ENCODE assay signal across 1 cellular context in genomic region chr17:42677921-42678781, GRCh38.
TF ChIP-seq lines count a peak whose summit lies in the region.

No MANE protein-coding gene starts in this region.

TF ChIP-seq in H1, 55 proteins besides CTCF, POLR2A, EP300 and RAD21:
- TF ChIP-seq CBX5 (IDR thresholded peaks at IDR 0.05; ENCODE audit: low read depth, low read length) (no peak), TEAD4 (IDR thresholded peaks at IDR 0.05; ENCODE audit: low read depth, low read length) (no peak), PHF8 (conservative IDR thresholded peaks at IDR 0.05; ENCODE audit: low read depth, low read length) (peak; percentile 66; the same call in 1 of the 2 replicates), SP1 (IDR thresholded peaks at IDR 0.05; ENCODE audit: low read depth, low read length) (peak; percentile 81), BCL11A (IDR thresholded peaks at IDR 0.05; ENCODE audit: low read depth in 2 of 2, low read length in 2 of 2) (no peak), TAF7 (optimal IDR thresholded peaks at IDR 0.05; ENCODE audit: borderline replicate concordance, low read depth, low read length) (peak; percentile 72), TAF1 (IDR thresholded peaks at IDR 0.05; ENCODE audit: low read depth, low read length) (peak; percentile 72), BACH1 (IDR thresholded peaks at IDR 0.05; ENCODE audit: low read length) (peak; percentile 91), SIN3A (conservative IDR thresholded peaks at IDR 0.05 in 1 of 2, IDR thresholded peaks at IDR 0.05 in 1 of 2; ENCODE audit: low read depth in 1 of 2, low read length in 2 of 2) (peak; percentile 34 to 41; a peak in 1 of 4 replicates), POLR2AphosphoS5 (IDR thresholded peaks at IDR 0.05; ENCODE audit: low read depth, low read length) (peak; percentile 84), MAFK (IDR thresholded peaks at IDR 0.05; ENCODE audit: low read depth, low read length) (peak; percentile 94), CREB1 (IDR thresholded peaks at IDR 0.05) (0 out of 2 replicates have a peak, but pooled peaks have one; percentile 26), CHD2 (IDR thresholded peaks at IDR 0.05; ENCODE audit: low read length) (peak; percentile 72; the same call in 1 of the 2 replicates), CTBP2 (IDR thresholded peaks at IDR 0.05; ENCODE audit: borderline replicate concordance, insufficient read depth, insufficient read length, low read length) (no peak), CHD1 (IDR thresholded peaks at IDR 0.05; ENCODE audit: low read depth, low read length) (no peak), NANOG (IDR thresholded peaks at IDR 0.05; ENCODE audit: insufficient read depth, low read depth, low read length, poor library complexity, severe bottlenecking) (no peak), HDAC2 (IDR thresholded peaks at IDR 0.05; ENCODE audit: borderline replicate concordance in 1 of 2, low read depth in 2 of 2, low read length in 2 of 2) (peak; percentile 8 to 26; a peak in 1 of 4 replicates), TBP (IDR thresholded peaks at IDR 0.05; ENCODE audit: low read depth, low read length) (peak; percentile 62), JUN (IDR thresholded peaks at IDR 0.05; ENCODE audit: low read depth, low read length) (no peak), TCF12 (IDR thresholded peaks at IDR 0.05; ENCODE audit: low read depth, low read length) (no peak)
- TF ChIP-seq, protein P1, sequence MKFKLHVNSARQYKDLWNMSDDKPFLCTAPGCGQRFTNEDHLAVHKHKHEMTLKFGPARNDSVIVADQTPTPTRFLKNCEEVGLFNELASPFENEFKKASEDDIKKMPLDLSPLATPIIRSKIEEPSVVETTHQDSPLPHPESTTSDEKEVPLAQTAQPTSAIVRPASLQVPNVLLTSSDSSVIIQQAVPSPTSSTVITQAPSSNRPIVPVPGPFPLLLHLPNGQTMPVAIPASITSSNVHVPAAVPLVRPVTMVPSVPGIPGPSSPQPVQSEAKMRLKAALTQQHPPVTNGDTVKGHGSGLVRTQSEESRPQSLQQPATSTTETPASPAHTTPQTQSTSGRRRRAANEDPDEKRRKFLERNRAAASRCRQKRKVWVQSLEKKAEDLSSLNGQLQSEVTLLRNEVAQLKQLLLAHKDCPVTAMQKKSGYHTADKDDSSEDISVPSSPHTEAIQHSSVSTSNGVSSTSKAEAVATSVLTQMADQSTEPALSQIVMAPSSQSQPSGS (IDR thresholded peaks at IDR 0.05; ENCODE audit: low read length): no peak
- TF ChIP-seq, protein P2, sequence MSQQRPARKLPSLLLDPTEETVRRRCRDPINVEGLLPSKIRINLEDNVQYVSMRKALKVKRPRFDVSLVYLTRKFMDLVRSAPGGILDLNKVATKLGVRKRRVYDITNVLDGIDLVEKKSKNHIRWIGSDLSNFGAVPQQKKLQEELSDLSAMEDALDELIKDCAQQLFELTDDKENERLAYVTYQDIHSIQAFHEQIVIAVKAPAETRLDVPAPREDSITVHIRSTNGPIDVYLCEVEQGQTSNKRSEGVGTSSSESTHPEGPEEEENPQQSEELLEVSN (IDR thresholded peaks at IDR 0.05): no peak
